8 cellular contexts compared by ENCODE assay signal in the genomic region with DNA sequence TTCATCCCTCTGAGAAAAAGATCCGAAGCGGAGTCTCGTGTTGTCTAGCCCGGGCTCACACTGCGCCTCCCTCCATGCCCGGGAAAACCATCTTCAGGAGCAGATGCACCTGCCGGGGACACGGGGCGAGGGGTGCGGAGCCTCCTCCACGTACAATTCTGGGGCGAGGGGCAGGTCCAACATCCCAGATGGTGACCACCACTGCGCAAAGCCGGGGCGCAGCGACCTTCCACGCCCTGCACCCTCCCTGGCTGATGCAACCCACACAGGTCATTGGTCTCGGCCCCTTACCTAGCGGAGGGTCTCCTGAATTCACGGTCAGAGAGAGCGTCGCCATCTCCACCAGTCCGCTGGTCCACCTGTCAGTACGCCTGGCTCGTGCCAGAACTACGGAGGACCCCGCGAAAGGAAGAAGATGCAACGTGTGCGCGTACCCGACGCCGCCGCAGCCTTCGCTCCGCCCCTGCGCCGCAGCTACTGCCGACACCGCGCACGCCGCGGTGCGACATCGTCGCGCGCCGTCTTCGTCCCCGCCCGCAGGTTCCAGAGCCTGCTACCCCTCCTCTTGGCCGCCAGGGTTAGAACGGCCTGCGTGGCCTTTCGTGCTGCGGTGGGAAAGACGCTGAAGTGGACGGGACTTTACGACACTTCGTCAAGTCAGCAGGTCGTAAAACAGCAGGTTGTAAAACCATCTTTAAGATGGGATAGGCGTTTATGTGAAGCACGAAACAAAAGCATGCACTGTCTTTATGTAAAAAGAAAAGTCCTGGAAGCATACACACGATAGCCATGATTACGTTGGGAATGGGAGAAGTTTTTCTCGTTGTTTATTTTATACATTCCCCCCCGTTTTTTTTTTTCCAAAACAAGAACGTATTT. TPM values are rescaled to one million over a fixed set of nuclear protein-coding genes. Genes with fewer than 3 reads are reported as not detected.
DNase-seq lines count a peak whose midpoint lies in the region; ATAC-seq, FAIRE-seq and TF ChIP-seq lines count a peak whose summit lies in the region.

A gene (minus strand): TSS at position 454 of the 879 bp plus-strand sequence. CDS start 117 bp downstream, at position 337.

- peak within 1 kb of the TSS; percentile 97 for H3K4me3 Mint-ChIP-seq in T-helper 17 cell

- peak; percentile 97 for ATAC-seq in HG02870 (IDR thresholded peaks at IDR 0.05; ENCODE audit: unreplicated experiment)
- peak; percentile 97 for ATAC-seq in T-helper 17 cell

- DNase-seq in GM12892 (ENCODE audit: insufficient read length) (peak; percentile 80), NCI-H146 treated with DMSO at 0.1 percent for 48 hours (lab: John Stamatoyannopoulos, UW; ENCODE audit: unreplicated experiment) (peak; percentile 92), T-helper 17 cell (peak; percentile 86 to 92 (median 89)), right atrium auricular region (ENCODE audit: low spot score) (peak; percentile 92), pulmonary artery endothelial cell (ENCODE audit: low read depth, low spot score) (peak; percentile 97), vagina (ENCODE audit: extremely low spot score in 2 of 2) (peak in 1 of 2 donors; percentile 94)

- H3K27me3 Mint-ChIP-seq in T-helper 17 cell = no peaks in the 10 kb centered on the region

- H3K36me3 Mint-ChIP-seq in T-helper 17 cell (ENCODE audit: low read depth) = peaks cover 5% of the 10 kb centered on the region

- TF ChIP-seq POLR2A in GM12892 (IDR thresholded peaks at IDR 0.05; ENCODE audit: low read depth, low read length) = peak; percentile 77
- TF ChIP-seq POLR2A in vagina (IDR thresholded peaks at IDR 0.05) = peak in 1 of 2 donors; percentile 29

- H3K36me3 ChIP-seq in right atrium auricular region = no peaks in the 10 kb centered on the region
- no peaks in the 10 kb centered on the region for H3K36me3 ChIP-seq in vagina

- peak within 1 kb of the TSS; percentile 98 for H3K27ac Mint-ChIP-seq in T-helper 17 cell

- peak within 1 kb of the TSS; percentile 74 to 88 for H3K4me3 ChIP-seq in right atrium auricular region
- H3K4me3 ChIP-seq in vagina = peak within 1 kb of the TSS; percentile 76 to 94

- FAIRE-seq in GM12892 (lab: Jason Lieb, UNC) = peak; percentile 100

- H3K9me3 ChIP-seq in T-helper 17 cell (ENCODE audit: control insufficient read depth, low read length, poor library complexity, severe bottlenecking) (no peaks in the 10 kb centered on the region), right atrium auricular region (no peaks in the 10 kb centered on the region), vagina (no peaks in the 10 kb centered on the region)

- intact Hi-C loops in vagina (cut with DNase I) = loop anchor here (5.0 kb wide), 1 partner anchor 46 kb away; a partner anchor contains a TSS

- H3K27me3 ChIP-seq in right atrium auricular region = no peaks in the 10 kb centered on the region
- no peaks in the 10 kb centered on the region for H3K27me3 ChIP-seq in vagina

- H3K4me1 ChIP-seq in right atrium auricular region (peaks cover 0 to 16% of the 10 kb centered on the region in 2 donors), vagina (peaks cover 13% of the 10 kb centered on the region)

- H3K4me1 Mint-ChIP-seq in T-helper 17 cell = peaks cover 25% of the 10 kb centered on the region

- H3K27ac ChIP-seq in angular gyrus (ENCODE audit: low read depth, low read length) = peak within 1 kb of the TSS; percentile 66
- peak within 1 kb of the TSS; percentile 86 to 94 for H3K27ac ChIP-seq in right atrium auricular region
- H3K27ac ChIP-seq in vagina = peak within 1 kb of the TSS; percentile 81

- TF ChIP-seq CTCF in right atrium auricular region (IDR thresholded peaks at IDR 0.05) (peak; percentile 26 to 69), vagina (IDR thresholded peaks at IDR 0.05) (peak in 2 of 3 experiments; percentile 42 to 80)

RNA-seq across cellular contexts. Expression of the gene that starts here (rescaled TPM):
- polyA plus RNA-seq in GM12892 (2012; ENCODE audit: missing spikeins) = 100.0 TPM
- total RNA-seq in T-helper 17 cell (10 to 100 TPM; 55.1 to 60.3 TPM), right atrium auricular region (10 to 100 TPM; 39.1 to 55.4 TPM), pulmonary artery endothelial cell (166 and 189 TPM in 2 replicates), vagina (36.3 TPM)
